In genomic region chr2:173066887-173067676, GRCh38 we compare ENCODE assay signal across 25 cellular contexts.
"Had no signal": no experiment of that assay in that cellular context is flagged by ENCODE, and none has a peak within 500 bp of the region (broad histone marks: within the 10 kb centered on the region; RNA-seq: fewer than 3 reads in every experiment).

No MANE protein-coding gene starts in this region.

- DNase-seq: occipital lobe; ovary; posterior cingulate gyrus; psoas muscle; right cardiac atrium; right lobe of liver; sigmoid colon; small intestine; stimulated activated CD4-positive, alpha-beta T cell treated with anti-CD3 and anti-CD28 coated beads, Interleukin-15, amount 100 ng/mL, for 24 hours; stimulated activated CD4-positive, alpha-beta T cell treated with anti-CD3 and anti-CD28 coated beads, Interleukin-2, amount 100 ng/mL, for 24 hours; stimulated activated CD4-positive, alpha-beta T cell treated with anti-CD3 and anti-CD28 coated beads, Interleukin-2, amount 100 ng/mL, for 48 hours; stimulated activated CD4-positive, alpha-beta T cell treated with anti-CD3 and anti-CD28 coated beads, Interleukin-4, amount 100 ng/mL, for 24 hours; stimulated activated naive B cell treated with anti-CD40 and anti-IgM and Interleukin-4, amounts not matched to agents 10 μg/mL and 1 μg/mL and 100 μg/mL, for 72 hours; stimulated activated naive CD4-positive, alpha-beta T cell treated with Interleukin-2 at 50 U/mL for 16 hours; stomach; thyroid gland; trophoblast cell; upper lobe of left lung had no signal

- H3K4me1 ChIP-seq: neural progenitor cell, parathyroid adenoma, right lobe of liver, sigmoid colon, stomach, thyroid gland, tibial nerve, vagina had no signal

- H3K4me3 ChIP-seq: neural progenitor cell, ovary, psoas muscle, right lobe of liver, sigmoid colon, stomach, thoracic aorta, thyroid gland, tibial nerve, upper lobe of left lung, vagina had no signal

- H3K27ac ChIP-seq: neural progenitor cell, ovary, parathyroid adenoma, psoas muscle, right lobe of liver, sigmoid colon, stomach, thoracic aorta, thyroid gland, tibial nerve, upper lobe of left lung, vagina had no signal

- H3K9me3 ChIP-seq: ovary, psoas muscle, right lobe of liver, sigmoid colon, stomach, thoracic aorta, thyroid gland, tibial nerve, upper lobe of left lung, vagina had no signal

- H3K36me3 ChIP-seq: neural progenitor cell, ovary, right lobe of liver, sigmoid colon, stomach, thoracic aorta, thyroid gland, tibial nerve, upper lobe of left lung, vagina had no signal

- H3K27me3 ChIP-seq: neural progenitor cell, ovary, right lobe of liver, sigmoid colon, stomach, thyroid gland, tibial nerve, upper lobe of left lung, vagina had no signal

- ATAC-seq: psoas muscle; right cardiac atrium; stimulated activated effector memory CD8-positive, alpha-beta T cell treated with anti-CD3 and anti-CD28 coated beads, Interleukin-12 subunit alpha, Interleukin-12 subunit beta, amount 100 ng/mL, for 72 hours; stimulated activated naive B cell treated with anti-CD40 and anti-IgM and Interleukin-4, amounts not matched to agents 10 μg/mL and 1 μg/mL and 100 μg/mL, for 72 hours had no signal

- FAIRE-seq: small intestine, urothelium cell line had no signal
